In the genomic region with DNA sequence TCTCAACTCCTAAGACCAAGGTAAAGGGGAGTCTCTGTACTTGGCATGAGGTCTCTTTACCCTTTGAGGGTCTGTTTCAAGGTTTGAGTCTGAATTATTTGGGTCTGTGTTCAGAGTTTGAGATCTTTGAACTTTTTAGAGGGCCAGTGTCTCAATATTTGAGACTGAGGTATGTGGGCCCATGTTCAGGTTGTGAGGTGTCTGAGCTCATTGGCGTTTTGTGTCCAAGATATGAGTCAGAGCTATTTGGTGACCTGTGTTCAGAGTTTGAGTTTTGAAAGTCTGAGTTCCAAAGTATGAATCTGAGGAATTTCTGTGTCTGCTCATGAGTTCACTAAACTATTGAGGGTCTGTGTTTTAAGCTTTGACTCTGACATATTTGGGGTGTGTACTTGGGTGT, we compare ENCODE assay signal across 23 cellular contexts. TPM values are rescaled to one million over a fixed set of nuclear protein-coding genes. Genes with fewer than 3 reads are reported as not detected.
DNase-seq lines count a peak whose midpoint lies in the region; ATAC-seq, FAIRE-seq and TF ChIP-seq lines count a peak whose summit lies in the region.
"Had no signal": no experiment of that assay in that cellular context is flagged by ENCODE, and none has a peak within 500 bp of the region (broad histone marks: within the 10 kb centered on the region; RNA-seq: fewer than 3 reads in every experiment).

No MANE protein-coding gene starts in this region.

- TF ChIP-seq CTCF in A549 (IDR thresholded peaks at IDR 0.05) (no peak), PC-3 (conservative IDR thresholded peaks at IDR 0.05; ENCODE audit: low read depth, low read length) (no peak), hepatocyte (IDR thresholded peaks at IDR 0.05; ENCODE audit: poor library complexity) (no peak)

- no peak overlapping the region for H3K4me3 ChIP-seq in A549
- H3K4me3 ChIP-seq in PC-3 (ENCODE audit: low read length) = no peak overlapping the region
- no peak overlapping the region for H3K4me3 ChIP-seq in hepatocyte
- H3K4me3 ChIP-seq: BLaER1, GM12878, GM23338, K562 had no signal

- POLR2A ChIA-PET in A549 (lab: Yijun Ruan, JAX) (no interaction called here), PC-3 (lab: Charles Lee; ENCODE audit: unreplicated experiment) (no interaction called here)

- H3K9me2 ChIP-seq in PC-3 (replicated peaks; ENCODE audit: low read length) = no peaks in the 10 kb centered on the region
- H3K9me2 ChIP-seq in hepatocyte (replicated peaks; ENCODE audit: insufficient read depth) = no peaks in the 10 kb centered on the region

- TF ChIP-seq RAD21 in A549 (conservative IDR thresholded peaks at IDR 0.05 in 1 of 2, IDR thresholded peaks at IDR 0.05 in 1 of 2) = no peak

- H3K4me2 ChIP-seq in A549 = no peak overlapping the region
- H3K4me2 ChIP-seq in PC-3 (ENCODE audit: low read length) = no peak overlapping the region
- H3K4me2 ChIP-seq in hepatocyte = no peak overlapping the region
- H3K4me2 ChIP-seq: BLaER1, GM23338 had no signal

- H3K27me3 ChIP-seq in PC-3 (ENCODE audit: low read length) = peaks cover 13% of the 10 kb centered on the region; the same call in 1 of the 2 replicates
- H3K27me3 ChIP-seq in hepatocyte = no peaks in the 10 kb centered on the region

- no TSS peak for BruUV-seq in PC-3 (replicated peaks; lab: Mats Ljungman, UMichigan)

- H4K20me1 ChIP-seq in PC-3 (ENCODE audit: low read length) (no peaks in the 10 kb centered on the region), hepatocyte (ENCODE audit: insufficient read depth, poor library complexity, severe bottlenecking) (no peaks in the 10 kb centered on the region)
- H4K20me1 ChIP-seq: BLaER1 had no signal

- intact Hi-C loops in PC-3 (cut with micrococcal nuclease) = no loop called here

- no peak overlapping the region for H3K9ac ChIP-seq in PC-3 (ENCODE audit: low read length)
- H3K9ac ChIP-seq: BLaER1 had no signal

- DNase-seq in A549 (ENCODE audit: low read depth in 1 of 2, low spot score in 1 of 2) = no peak
- peak; percentile 9 for DNase-seq in PC-3
- DNase-seq in hepatocyte (ENCODE audit: low spot score) = no peak
- DNase-seq in renal cortical epithelial cell (ENCODE audit: low read depth) = peak; percentile 0
- no peak for DNase-seq in stimulated activated naive CD4-positive, alpha-beta T cell treated with Interleukin-2 at 50 U/mL for 16 hours (lab: John Stamatoyannopoulos, UW)
- DNase-seq in HPDE6-E6E7 (ENCODE audit: extremely low spot score) = no peak
- DNase-seq: CD4-positive, alpha-beta memory T cell; DMS153; DMS79; GF-D8; HCEC 1CT; IMR-90 had no signal

- H3K27ac ChIP-seq in A549 (no peak overlapping the region), PC-3 (ENCODE audit: low read length) (no peak overlapping the region), hepatocyte (peak overlapping the region; percentile 10)
- H3K27ac ChIP-seq: 22Rv1, BLaER1 had no signal

- H3K9me3 ChIP-seq in A549 (no peaks in the 10 kb centered on the region), PC-3 (ENCODE audit: low read length) (no peaks in the 10 kb centered on the region), hepatocyte (ENCODE audit: low read depth) (no peaks in the 10 kb centered on the region)
- H3K9me3 ChIP-seq: BLaER1 had no signal

- FAIRE-seq in A549 (lab: Jason Lieb, UNC) = peak; percentile 32
- FAIRE-seq: GM12878, H54, K562 had no signal

- WGBS in A549 (ENCODE audit: missing lambda C conversion rate) = 0% methylated on average over 1 of the region's 1 CpG
- WGBS in hepatocyte (ENCODE audit: low lambda C conversion rate, missing lambda C conversion rate) = 40% methylated on average over 1 of the region's 1 CpG

- H2AFZ ChIP-seq in PC-3 (ENCODE audit: low read length) (no peak overlapping the region), hepatocyte (no peak overlapping the region)
- H2AFZ ChIP-seq: GM23338 had no signal

- TF ChIP-seq POLR2A in A549 (IDR thresholded peaks at IDR 0.05; ENCODE audit: low read length) = no peak

- CTCF ChIA-PET in A549 (lab: Yijun Ruan, JAX) = no interaction called here
- CTCF ChIA-PET in PC-3 (lab: Charles Lee) = no interaction called here

- no peaks in the 10 kb centered on the region for H3K79me2 ChIP-seq in PC-3 (ENCODE audit: low read length)
- no peaks in the 10 kb centered on the region for H3K79me2 ChIP-seq in hepatocyte

- H3K4me1 ChIP-seq in A549 (no peaks in the 10 kb centered on the region), PC-3 (ENCODE audit: insufficient read depth, low read length) (no peaks in the 10 kb centered on the region), hepatocyte (ENCODE audit: insufficient read depth) (no peaks in the 10 kb centered on the region)
- H3K4me1 ChIP-seq: BLaER1 had no signal

- H3K36me3 ChIP-seq in PC-3 (ENCODE audit: low read depth, low read length) (no peaks in the 10 kb centered on the region), hepatocyte (replicated peaks; ENCODE audit: insufficient read depth, low read depth) (no peaks in the 10 kb centered on the region)
- H3K36me3 ChIP-seq: BLaER1 had no signal

- no peak for TF ChIP-seq EP300 in A549 (IDR thresholded peaks at IDR 0.05)

- no peak for ATAC-seq in A549
- ATAC-seq in PC-3 = no peak
- ATAC-seq in GM21515 (IDR thresholded peaks at IDR 0.05; ENCODE audit: unreplicated experiment) = no peak
- ATAC-seq: GM12878, GM23338, K562 had no signal

- H3F3A ChIP-seq in PC-3 (ENCODE audit: low read length, unreplicated experiment) = no peaks in the 10 kb centered on the region

TF ChIP-seq in A549, 52 proteins besides CTCF, POLR2A, EP300 and RAD21:
- TF ChIP-seq, protein P1, sequence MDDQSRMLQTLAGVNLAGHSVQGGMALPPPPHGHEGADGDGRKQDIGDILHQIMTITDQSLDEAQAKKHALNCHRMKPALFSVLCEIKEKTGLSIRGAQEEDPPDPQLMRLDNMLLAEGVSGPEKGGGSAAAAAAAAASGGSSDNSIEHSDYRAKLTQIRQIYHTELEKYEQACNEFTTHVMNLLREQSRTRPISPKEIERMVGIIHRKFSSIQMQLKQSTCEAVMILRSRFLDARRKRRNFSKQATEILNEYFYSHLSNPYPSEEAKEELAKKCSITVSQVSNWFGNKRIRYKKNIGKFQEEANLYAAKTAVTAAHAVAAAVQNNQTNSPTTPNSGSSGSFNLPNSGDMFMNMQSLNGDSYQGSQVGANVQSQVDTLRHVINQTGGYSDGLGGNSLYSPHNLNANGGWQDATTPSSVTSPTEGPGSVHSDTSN (IDR thresholded peaks at IDR 0.05) = no peak
- TF ChIP-seq RCOR1 (IDR thresholded peaks at IDR 0.05; ENCODE audit: low read depth, low read length) (no peak), MAZ (IDR thresholded peaks at IDR 0.05; ENCODE audit: borderline replicate concordance, low read depth, low read length) (no peak), KDM1A (IDR thresholded peaks at IDR 0.05; ENCODE audit: low read depth) (no peak), EHMT2 (IDR thresholded peaks at IDR 0.05; ENCODE audit: low read depth) (no peak), JUNB (IDR thresholded peaks at IDR 0.05) (no peak), TFCP2L1 (CRISPR knock-in tag; IDR thresholded peaks at IDR 0.05) (no peak), FOSL2 (IDR thresholded peaks at IDR 0.05) (no peak), FOSL2 (CRISPR knock-in tag; IDR thresholded peaks at IDR 0.05) (no peak), FOXS1 (CRISPR knock-in tag; IDR thresholded peaks at IDR 0.05) (no peak), CBX2 (IDR thresholded peaks at IDR 0.05; ENCODE audit: borderline replicate concordance, low read depth) (no peak), ZFP36 (IDR thresholded peaks at IDR 0.05; ENCODE audit: borderline replicate concordance, partially characterized antibody) (no peak), HOXB13 (CRISPR knock-in tag; IDR thresholded peaks at IDR 0.05; ENCODE audit: low read depth) (no peak), JUN (IDR thresholded peaks at IDR 0.05) (no peak), GATA3 (IDR thresholded peaks at IDR 0.05; ENCODE audit: borderline replicate concordance) (no peak), EHF (CRISPR knock-in tag; IDR thresholded peaks at IDR 0.05) (no peak), SMC3 (IDR thresholded peaks at IDR 0.05) (no peak), POLR2AphosphoS2 (conservative IDR thresholded peaks at IDR 0.05; ENCODE audit: low read length) (no peak), HOXA7 (CRISPR knock-in tag; IDR thresholded peaks at IDR 0.05) (no peak)
- TF ChIP-seq, protein P2, sequence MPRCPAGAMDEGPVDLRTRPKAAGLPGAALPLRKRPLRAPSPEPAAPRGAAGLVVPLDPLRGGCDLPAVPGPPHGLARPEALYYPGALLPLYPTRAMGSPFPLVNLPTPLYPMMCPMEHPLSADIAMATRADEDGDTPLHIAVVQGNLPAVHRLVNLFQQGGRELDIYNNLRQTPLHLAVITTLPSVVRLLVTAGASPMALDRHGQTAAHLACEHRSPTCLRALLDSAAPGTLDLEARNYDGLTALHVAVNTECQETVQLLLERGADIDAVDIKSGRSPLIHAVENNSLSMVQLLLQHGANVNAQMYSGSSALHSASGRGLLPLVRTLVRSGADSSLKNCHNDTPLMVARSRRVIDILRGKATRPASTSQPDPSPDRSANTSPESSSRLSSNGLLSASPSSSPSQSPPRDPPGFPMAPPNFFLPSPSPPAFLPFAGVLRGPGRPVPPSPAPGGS (IDR thresholded peaks at IDR 0.05) = no peak
TF ChIP-seq in A549: peak in this region for 0.

RNA-seq across cellular contexts. Expression of a gene that starts 36.7 kb away (rescaled TPM):
- not detected in 2 replicates for polyA plus RNA-seq in A549 (2011; rRNA removed)
- not detected in 2 replicates for polyA plus RNA-seq in A549 (2012; cell fraction: cytosol; rRNA removed)
- polyA plus RNA-seq in A549 (2012; cell fraction: nucleus; rRNA removed) = not detected in 2 replicates
- not detected in 3 replicates for polyA plus RNA-seq in A549 (2017; fragmentation: RNase III; extraction: RNeasy Plus Mini Kit Qiagen cat#74134 plus additional on column Dnase treatment)
- polyA minus RNA-seq in A549 (2011; rRNA and poly(A)+ RNA removed) = not detected in 2 replicates
- total RNA-seq in PC-3 (2014; rRNA removed) = not detected in 2 replicates
- 1.0 TPM in 1 of 2 replicates, not detected in the other for total RNA-seq in hepatocyte
- polyA plus RNA-seq in hepatocyte = 0.63 and 1.8 TPM in 2 replicates
- total RNA-seq in renal cortical epithelial cell = not detected in 2 replicates
- total RNA-seq: A673; CD4-positive, alpha-beta memory T cell; GM12878; GM23338; HT1080; IMR-90 had no signal
- polyA plus RNA-seq: AG04450; CD14-positive monocyte; CD4-positive, alpha-beta memory T cell; GM12878; IMR-90 had no signal

Comparison
In these comparisons a context has a peak if more than half of its experiments do, and no peak if none do; other contexts are left out.
1. DNase-seq: peak in PC-3 (single experiment) and renal cortical epithelial cell (single experiment); none in A549 (0 of 2), hepatocyte (single experiment), stimulated activated naive CD4-positive, alpha-beta T cell treated with Interleukin-2 at 50 U/mL for 16 hours (single experiment) and HPDE6-E6E7 (single experiment).